Comparison of ENCODE assay signal across 20 cellular contexts in genomic region chr4:142326181-142326580, GRCh38.
DNase-seq lines count a peak whose midpoint lies in the region; ATAC-seq and TF ChIP-seq lines count a peak whose summit lies in the region.
"Had no signal": no experiment of that assay in that cellular context is flagged by ENCODE, and none has a peak within 500 bp of the region (broad histone marks: within the 10 kb centered on the region; RNA-seq: fewer than 3 reads in every experiment).

No MANE protein-coding gene starts in this region.

- H3K27ac Mint-ChIP-seq in activated CD4-positive, alpha-beta T cell treated with anti-CD3 and anti-CD28 coated beads, Interleukin-2, amount 10 ng/mL, durations not matched to agents 24 days and 14 days: peak overlapping the region; percentile 45
- peak overlapping the region; percentile 62 for H3K27ac Mint-ChIP-seq in CD4-positive, alpha-beta T cell
- peak overlapping the region; percentile 2 for H3K27ac Mint-ChIP-seq in activated T-helper 2 cell treated with anti-CD3 and anti-CD28 coated beads, Interferon-gamma antibody, Interleukin-2, Interleukin-4, amounts not matched to agents 10 μg/mL and 5 μg/mL and 100 μg/mL, durations not matched to agents 14 hours and 24 hours and 36 hours
- H3K27ac Mint-ChIP-seq: HFFc6, IgD-negative memory B cell had no signal

- CTCF ChIA-PET in CD4-positive, alpha-beta T cell (lab: Charles Lee): interaction anchor here (0.9 to 1.8 kb wide), 3 partner anchors 10 to 30 kb away, joined by 3 to 5 read pairs (median 3); no protein-coding TSS in a partner anchor

- no peaks in the 10 kb centered on the region for H3F3A ChIP-seq in smooth muscle cell (ENCODE audit: low read depth)

- H3K79me2 ChIP-seq in smooth muscle cell (ENCODE audit: low read depth): no peaks in the 10 kb centered on the region

- POLR2A ChIA-PET in CD4-positive, alpha-beta T cell (lab: Charles Lee): interaction anchor here (1.1 to 1.2 kb wide), 2 partner anchors 15 to 394 kb away, joined by 3 to 4 read pairs; no protein-coding TSS in a partner anchor

- peaks cover 6% of the 10 kb centered on the region for H3K9me3 Mint-ChIP-seq in activated CD4-positive, alpha-beta T cell treated with anti-CD3 and anti-CD28 coated beads, Interleukin-2, amount 10 ng/mL, durations not matched to agents 24 days and 14 days
- peaks cover 4% of the 10 kb centered on the region for H3K9me3 Mint-ChIP-seq in CD4-positive, alpha-beta T cell
- H3K9me3 Mint-ChIP-seq in activated T-helper 2 cell treated with anti-CD3 and anti-CD28 coated beads, Interferon-gamma antibody, Interleukin-2, Interleukin-4, amounts not matched to agents 10 μg/mL and 5 μg/mL and 100 μg/mL, durations not matched to agents 14 hours and 24 hours and 36 hours: no peaks in the 10 kb centered on the region

- peaks cover 31% of the 10 kb centered on the region for H3K4me1 Mint-ChIP-seq in activated CD4-positive, alpha-beta T cell treated with anti-CD3 and anti-CD28 coated beads, Interleukin-2, amount 10 ng/mL, durations not matched to agents 24 days and 14 days
- H3K4me1 Mint-ChIP-seq in CD4-positive, alpha-beta T cell (ENCODE audit: low read depth): peaks cover 88% of the 10 kb centered on the region
- H3K4me1 Mint-ChIP-seq in activated T-helper 2 cell treated with anti-CD3 and anti-CD28 coated beads, Interferon-gamma antibody, Interleukin-2, Interleukin-4, amounts not matched to agents 10 μg/mL and 5 μg/mL and 100 μg/mL, durations not matched to agents 14 hours and 24 hours and 36 hours (ENCODE audit: low read depth): peaks cover 52% of the 10 kb centered on the region
- H3K4me1 Mint-ChIP-seq: IgD-negative memory B cell had no signal

- no peaks in the 10 kb centered on the region for H3K9me3 ChIP-seq in CD4-positive, alpha-beta T cell (ENCODE audit: control insufficient read depth, low read length)
- H3K9me3 ChIP-seq in smooth muscle cell (replicated peaks; ENCODE audit: low read depth): no peaks in the 10 kb centered on the region
- H3K9me3 ChIP-seq: A549 had no signal

- H3K36me3 Mint-ChIP-seq in activated CD4-positive, alpha-beta T cell treated with anti-CD3 and anti-CD28 coated beads, Interleukin-2, amount 10 ng/mL, durations not matched to agents 24 days and 14 days (ENCODE audit: low read depth): peaks cover 30% of the 10 kb centered on the region
- peaks cover 83% of the 10 kb centered on the region for H3K36me3 Mint-ChIP-seq in CD4-positive, alpha-beta T cell (ENCODE audit: low read depth)
- H3K36me3 Mint-ChIP-seq in activated T-helper 2 cell treated with anti-CD3 and anti-CD28 coated beads, Interferon-gamma antibody, Interleukin-2, Interleukin-4, amounts not matched to agents 10 μg/mL and 5 μg/mL and 100 μg/mL, durations not matched to agents 14 hours and 24 hours and 36 hours (ENCODE audit: low read depth): peaks cover 64% of the 10 kb centered on the region

- no peaks in the 10 kb centered on the region for H3K36me3 ChIP-seq in smooth muscle cell (ENCODE audit: low read depth)

- no peak overlapping the region for H2AFZ ChIP-seq in smooth muscle cell (ENCODE audit: low read depth)

- H3K27ac ChIP-seq in CD4-positive, alpha-beta T cell (ENCODE audit: low read depth, low read length): no peak overlapping the region
- H3K27ac ChIP-seq in smooth muscle cell (ENCODE audit: low read depth): no peak overlapping the region
- H3K27ac ChIP-seq: 22Rv1, A549, C4-2B had no signal

- no peak overlapping the region for H3K4me3 Mint-ChIP-seq in activated CD4-positive, alpha-beta T cell treated with anti-CD3 and anti-CD28 coated beads, Interleukin-2, amount 10 ng/mL, durations not matched to agents 24 days and 14 days
- no peak overlapping the region for H3K4me3 Mint-ChIP-seq in CD4-positive, alpha-beta T cell
- no peak overlapping the region for H3K4me3 Mint-ChIP-seq in activated T-helper 2 cell treated with anti-CD3 and anti-CD28 coated beads, Interferon-gamma antibody, Interleukin-2, Interleukin-4, amounts not matched to agents 10 μg/mL and 5 μg/mL and 100 μg/mL, durations not matched to agents 14 hours and 24 hours and 36 hours (ENCODE audit: low read depth)
- H3K4me3 Mint-ChIP-seq: HFFc6, IgD-negative memory B cell had no signal

- H3K4me3 ChIP-seq in smooth muscle cell: no peak overlapping the region
- H3K4me3 ChIP-seq: A549 had no signal

- DNase-seq in activated CD4-positive, alpha-beta T cell treated with anti-CD3 and anti-CD28 coated beads, Interleukin-2, amount 10 ng/mL, durations not matched to agents 24 days and 14 days: no peak
- DNase-seq in activated CD4-positive, alpha-beta T cell treated with anti-CD3 and anti-CD28 coated beads, Interleukin-2, amount 50 U/mL, for 4 hours: no peak
- DNase-seq in CD4-positive, alpha-beta T cell: no peak
- DNase-seq in activated T-helper 2 cell treated with anti-CD3 and anti-CD28 coated beads, Interferon-gamma antibody, Interleukin-2, Interleukin-4, amounts not matched to agents 10 μg/mL and 5 μg/mL and 100 μg/mL, durations not matched to agents 14 hours and 24 hours and 36 hours (ENCODE audit: low spot score): no peak
- no peak for DNase-seq in smooth muscle cell (lab: John Stamatoyannopoulos, UW; ENCODE audit: unreplicated experiment)
- DNase-seq in GM19240 (ENCODE audit: insufficient read length, low spot score): no peak
- DNase-seq in NCI-H128 (lab: John Stamatoyannopoulos, UW; ENCODE audit: unreplicated experiment): no peak
- DNase-seq: AML-193; CD4-positive, alpha-beta memory T cell; DMS153; DMS79; GF-D8; GOT3; H7; HFFc6 had no signal

- 23% methylated on average over 4 of the region's 4 CpGs for WGBS in smooth muscle cell (ENCODE audit: low lambda C conversion rate)

- no peaks in the 10 kb centered on the region for H3K4me1 ChIP-seq in smooth muscle cell (ENCODE audit: low read depth)

- intact Hi-C loops in activated CD4-positive, alpha-beta T cell treated with anti-CD3 and anti-CD28 coated beads, Interleukin-2, amount 10 ng/mL, durations not matched to agents 24 days and 14 days (cut with micrococcal nuclease): no loop called here
- intact Hi-C loops in CD4-positive, alpha-beta T cell (cut with DNase I, micrococcal nuclease): no loop called here
- intact Hi-C loops in activated T-helper 2 cell treated with anti-CD3 and anti-CD28 coated beads, Interferon-gamma antibody, Interleukin-2, Interleukin-4, amounts not matched to agents 10 μg/mL and 5 μg/mL and 100 μg/mL, durations not matched to agents 14 hours and 24 hours and 36 hours (cut with micrococcal nuclease): no loop called here

- no peak for ATAC-seq in CD4-positive, alpha-beta T cell (ENCODE audit: poor library complexity)
- ATAC-seq: A549, HCT116 had no signal

- no peaks in the 10 kb centered on the region for H3K27me3 Mint-ChIP-seq in activated CD4-positive, alpha-beta T cell treated with anti-CD3 and anti-CD28 coated beads, Interleukin-2, amount 10 ng/mL, durations not matched to agents 24 days and 14 days
- no peaks in the 10 kb centered on the region for H3K27me3 Mint-ChIP-seq in CD4-positive, alpha-beta T cell
- no peaks in the 10 kb centered on the region for H3K27me3 Mint-ChIP-seq in activated T-helper 2 cell treated with anti-CD3 and anti-CD28 coated beads, Interferon-gamma antibody, Interleukin-2, Interleukin-4, amounts not matched to agents 10 μg/mL and 5 μg/mL and 100 μg/mL, durations not matched to agents 14 hours and 24 hours and 36 hours (ENCODE audit: low read depth)
- H3K27me3 Mint-ChIP-seq: CD4-positive, alpha-beta memory T cell had no signal

- H3K27me3 ChIP-seq in CD4-positive, alpha-beta T cell (ENCODE audit: control insufficient read depth, insufficient read depth, low read length): no peaks in the 10 kb centered on the region
- no peaks in the 10 kb centered on the region for H3K27me3 ChIP-seq in smooth muscle cell (ENCODE audit: low read depth)

- TF ChIP-seq CTCF in CD4-positive, alpha-beta T cell (IDR thresholded peaks at IDR 0.05): no peak
- no peak for TF ChIP-seq CTCF in smooth muscle cell (IDR thresholded peaks at IDR 0.05; ENCODE audit: borderline replicate concordance, insufficient read depth, poor library complexity, severe bottlenecking)

- H4K20me1 ChIP-seq in smooth muscle cell (ENCODE audit: low read depth): no peaks in the 10 kb centered on the region

- H3K9ac ChIP-seq in smooth muscle cell (ENCODE audit: low read depth): no peak overlapping the region

- peak overlapping the region; percentile 34 for H3K4me2 ChIP-seq in smooth muscle cell
- H3K4me2 ChIP-seq: A549 had no signal

Comparison
In these comparisons a context has a peak if more than half of its experiments do, and no peak if none do; other contexts are left out.
1. H3K27ac Mint-ChIP-seq: peak in every context shown above with its lines; median percentile 62 in CD4-positive, alpha-beta T cell; 45 in activated CD4-positive, alpha-beta T cell treated with anti-CD3 and anti-CD28 coated beads, Interleukin-2, amount 10 ng/mL, durations not matched to agents 24 days and 14 days; 2 in activated T-helper 2 cell treated with anti-CD3 and anti-CD28 coated beads, Interferon-gamma antibody, Interleukin-2, Interleukin-4, amounts not matched to agents 10 μg/mL and 5 μg/mL and 100 μg/mL, durations not matched to agents 14 hours and 24 hours and 36 hours.